In genomic region chr1:61049850-61050540, GRCh38 we compare ENCODE assay signal across 1 cellular context.
TF ChIP-seq lines count a peak whose summit lies in the region.

No MANE protein-coding gene starts in this region.

TF ChIP-seq in WTC11, 78 proteins besides CTCF, POLR2A, EP300 and RAD21 (continued from another document):
- TF ChIP-seq HMGXB4 (CRISPR knock-in tag; IDR thresholded peaks at IDR 0.05) (peak; percentile 92), ZBTB21 (CRISPR knock-in tag; IDR thresholded peaks at IDR 0.05; ENCODE audit: borderline replicate concordance) (no peak), FOXP1 (CRISPR knock-in tag; IDR thresholded peaks at IDR 0.05; ENCODE audit: borderline replicate concordance) (no peak), SOX15 (CRISPR knock-in tag; IDR thresholded peaks at IDR 0.05) (no peak), ZNF281 (CRISPR knock-in tag; IDR thresholded peaks at IDR 0.05) (no peak), TEAD4 (CRISPR knock-in tag; IDR thresholded peaks at IDR 0.05) (no peak), MYBL2 (CRISPR knock-in tag; IDR thresholded peaks at IDR 0.05) (no peak), RELA (CRISPR knock-in tag; IDR thresholded peaks at IDR 0.05; ENCODE audit: borderline replicate concordance) (no peak), E2F4 (CRISPR knock-in tag; IDR thresholded peaks at IDR 0.05; ENCODE audit: borderline replicate concordance, low read depth) (no peak), TCF7 (CRISPR knock-in tag; IDR thresholded peaks at IDR 0.05; ENCODE audit: low read depth) (no peak), TEAD1 (CRISPR knock-in tag; IDR thresholded peaks at IDR 0.05) (peak; percentile 44; the same call in 1 of the 2 replicates), ATF3 (CRISPR knock-in tag; conservative IDR thresholded peaks at IDR 0.05) (no peak), CBFB (CRISPR knock-in tag; IDR thresholded peaks at IDR 0.05; ENCODE audit: low read depth) (no peak), ZNF423 (CRISPR knock-in tag; IDR thresholded peaks at IDR 0.05) (no peak), ZNF532 (CRISPR knock-in tag; IDR thresholded peaks at IDR 0.05; ENCODE audit: borderline replicate concordance) (no peak), EMX1 (CRISPR knock-in tag; IDR thresholded peaks at IDR 0.05) (no peak), ARID4B (CRISPR knock-in tag; IDR thresholded peaks at IDR 0.05; ENCODE audit: borderline replicate concordance) (peak; percentile 65; the same call in 1 of the 2 replicates), SP1 (CRISPR knock-in tag; conservative IDR thresholded peaks at IDR 0.05) (peak; percentile 24), ZNF512 (CRISPR knock-in tag; IDR thresholded peaks at IDR 0.05; ENCODE audit: borderline replicate concordance) (no peak), ELF4 (CRISPR knock-in tag; IDR thresholded peaks at IDR 0.05; ENCODE audit: low read depth) (no peak), ZNF263 (CRISPR knock-in tag; IDR thresholded peaks at IDR 0.05; ENCODE audit: low read depth) (no peak), OVOL2 (CRISPR knock-in tag; IDR thresholded peaks at IDR 0.05; ENCODE audit: borderline replicate concordance) (no peak), FOXP4 (CRISPR knock-in tag; IDR thresholded peaks at IDR 0.05) (peak; percentile 9; the same call in 1 of the 2 replicates), GABPB1 (CRISPR knock-in tag; IDR thresholded peaks at IDR 0.05) (peak; percentile 16; the same call in 1 of the 2 replicates), CREM (CRISPR knock-in tag; IDR thresholded peaks at IDR 0.05) (no peak), PREB (CRISPR knock-in tag; IDR thresholded peaks at IDR 0.05; ENCODE audit: borderline replicate concordance) (no peak), E2F5 (CRISPR knock-in tag; IDR thresholded peaks at IDR 0.05) (no peak), JUN (CRISPR knock-in tag; IDR thresholded peaks at IDR 0.05) (no peak), MLX (CRISPR knock-in tag; IDR thresholded peaks at IDR 0.05) (no peak), ZBTB43 (CRISPR knock-in tag; IDR thresholded peaks at IDR 0.05) (no peak), NR3C1 (CRISPR knock-in tag; conservative IDR thresholded peaks at IDR 0.05; ENCODE audit: low read depth) (no peak), ZNF416 (CRISPR knock-in tag; IDR thresholded peaks at IDR 0.05) (no peak)
